In the genomic region with DNA sequence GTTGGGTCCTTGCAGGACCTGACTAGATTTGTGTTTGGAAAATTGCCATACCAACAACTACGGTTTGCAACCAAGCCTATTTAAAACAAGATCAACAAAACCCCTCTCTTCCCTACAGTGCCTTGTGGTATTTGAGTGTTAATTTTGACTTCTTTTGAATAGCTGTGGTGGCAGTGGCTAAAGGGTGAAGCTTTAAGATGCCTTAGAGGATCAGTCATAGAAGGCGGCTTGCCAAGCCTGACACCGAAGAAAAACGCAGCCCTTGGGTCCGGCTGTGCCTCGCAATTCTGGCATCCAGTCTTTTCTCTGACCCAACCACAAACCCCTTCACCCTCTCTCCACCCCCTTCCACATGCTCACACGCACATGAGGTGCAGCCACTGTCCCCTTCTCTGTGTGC, we compare ENCODE assay signal across 13 cellular contexts. TPM values are rescaled to one million over a fixed set of nuclear protein-coding genes. Genes with fewer than 3 reads are reported as not detected.
DNase-seq lines count a peak whose midpoint lies in the region; ATAC-seq and TF ChIP-seq lines count a peak whose summit lies in the region.
"Had no signal": no experiment of that assay in that cellular context is flagged by ENCODE, and none has a peak within 500 bp of the region (broad histone marks: within the 10 kb centered on the region; RNA-seq: fewer than 3 reads in every experiment).

No MANE protein-coding gene starts in this region.

- 6 to 10% methylated on average over 7 of the region's 7 CpGs for WGBS in GM23248 (ENCODE audit: low coverage in 1 of 2, low lambda C conversion rate in 2 of 2, missing lambda C conversion rate in 2 of 2), 2 experiments

- H3K4me1 Mint-ChIP-seq in mesothelial cell of epicardium, result no peaks in the 10 kb centered on the region
- H3K4me1 Mint-ChIP-seq in CD8-positive, alpha-beta memory T cell, result no peaks in the 10 kb centered on the region
- H3K4me1 Mint-ChIP-seq: activated CD8-positive, alpha-beta memory T cell treated with anti-CD3 and anti-CD28 coated beads, Interleukin-2, amount 10 ng/mL, durations not matched to agents 7 days and 5 days had no signal

- ATAC-seq in GM21381 (IDR thresholded peaks at IDR 0.05; ENCODE audit: unreplicated experiment), result no peak
- ATAC-seq: activated CD8-positive, alpha-beta memory T cell treated with anti-CD3 and anti-CD28 coated beads, Interleukin-2, amount 10 ng/mL, durations not matched to agents 7 days and 5 days had no signal

- DNase-seq in GM23248 (peak; percentile 95), RKO (ENCODE audit: low spot score) (peak; percentile 28), fibroblast of lung (ENCODE audit: low read depth in 2 of 2) (peak; percentile 55 to 98), retinal pigment epithelial cell (ENCODE audit: low read depth) (peak; percentile 86), dorsolateral prefrontal cortex (no peak), mesothelial cell of epicardium (ENCODE audit: low spot score in 2 of 2, unreplicated experiment in 2 of 2) (no peak)
- DNase-seq in CD8-positive, alpha-beta memory T cell, result no peak
- DNase-seq: activated CD8-positive, alpha-beta memory T cell treated with anti-CD3 and anti-CD28 coated beads, Interleukin-2, amount 10 ng/mL, durations not matched to agents 7 days and 5 days; caudate nucleus; NCI-H82; stimulated activated naive CD4-positive, alpha-beta T cell had no signal

- no peaks in the 10 kb centered on the region for H3K36me3 Mint-ChIP-seq in mesothelial cell of epicardium
- no peaks in the 10 kb centered on the region for H3K36me3 Mint-ChIP-seq in CD8-positive, alpha-beta memory T cell
- H3K36me3 Mint-ChIP-seq: activated CD8-positive, alpha-beta memory T cell treated with anti-CD3 and anti-CD28 coated beads, Interleukin-2, amount 10 ng/mL, durations not matched to agents 7 days and 5 days had no signal

- H3K27ac ChIP-seq in GM23248 (peak overlapping the region; percentile 24), fibroblast of lung (ENCODE audit: insufficient read depth, low read length) (no peak overlapping the region), dorsolateral prefrontal cortex (no peak overlapping the region)
- H3K27ac ChIP-seq in CD8-positive, alpha-beta memory T cell (ENCODE audit: low read depth, low read length), result no peak overlapping the region

- H3K4me3 Mint-ChIP-seq in mesothelial cell of epicardium, result no peak overlapping the region
- H3K4me3 Mint-ChIP-seq in CD8-positive, alpha-beta memory T cell, result no peak overlapping the region
- H3K4me3 Mint-ChIP-seq: activated CD8-positive, alpha-beta memory T cell treated with anti-CD3 and anti-CD28 coated beads, Interleukin-2, amount 10 ng/mL, durations not matched to agents 7 days and 5 days had no signal

- peaks cover 28% of the 10 kb centered on the region for H3K9me3 Mint-ChIP-seq in mesothelial cell of epicardium
- H3K9me3 Mint-ChIP-seq in CD8-positive, alpha-beta memory T cell, result peaks cover 0 to 6% (median 0%) of the 10 kb centered on the region in 5 donors

- H3K9me2 ChIP-seq in GM23248 (ENCODE audit: insufficient read depth), result no peaks in the 10 kb centered on the region

- no peak overlapping the region for H3K27ac Mint-ChIP-seq in mesothelial cell of epicardium
- H3K27ac Mint-ChIP-seq in CD8-positive, alpha-beta memory T cell, result no peak overlapping the region
- H3K27ac Mint-ChIP-seq: activated CD8-positive, alpha-beta memory T cell treated with anti-CD3 and anti-CD28 coated beads, Interleukin-2, amount 10 ng/mL, durations not matched to agents 7 days and 5 days had no signal

- H3K79me2 ChIP-seq in GM23248 (ENCODE audit: insufficient read depth), result no peaks in the 10 kb centered on the region
- H3K79me2 ChIP-seq in fibroblast of lung (ENCODE audit: control insufficient read depth, insufficient read depth, low read length), result no peaks in the 10 kb centered on the region

- H2AFZ ChIP-seq in GM23248, result no peak overlapping the region
- no peak overlapping the region for H2AFZ ChIP-seq in fibroblast of lung (ENCODE audit: low read length)

- CTCF ChIA-PET in CD8-positive, alpha-beta memory T cell (lab: Charles Lee), result no interaction called here

- POLR2A ChIA-PET in CD8-positive, alpha-beta memory T cell (lab: Charles Lee), result no interaction called here

- H4K20me1 ChIP-seq in GM23248 (ENCODE audit: insufficient read depth) (no peaks in the 10 kb centered on the region), fibroblast of lung (ENCODE audit: control insufficient read depth, extremely low read depth, insufficient read depth, low read length) (no peaks in the 10 kb centered on the region)

- peaks cover 25% of the 10 kb centered on the region for H3K4me1 ChIP-seq in GM23248 (ENCODE audit: insufficient read depth)
- H3K4me1 ChIP-seq in fibroblast of lung (ENCODE audit: control insufficient read depth, extremely low read depth, insufficient read depth, low read length), result no peaks in the 10 kb centered on the region
- no peaks in the 10 kb centered on the region for H3K4me1 ChIP-seq in CD8-positive, alpha-beta memory T cell (ENCODE audit: insufficient read depth, low read length)

- intact Hi-C loops in dorsolateral prefrontal cortex (cut with DNase I), result no loop called here

- H3K36me3 ChIP-seq in GM23248 (ENCODE audit: low read depth) (no peaks in the 10 kb centered on the region), fibroblast of lung (ENCODE audit: control insufficient read depth, insufficient read depth, low read length) (no peaks in the 10 kb centered on the region)
- H3K36me3 ChIP-seq in CD8-positive, alpha-beta memory T cell (ENCODE audit: insufficient read depth, low read length), result no peaks in the 10 kb centered on the region

- H3K9ac ChIP-seq in GM23248 (no peak overlapping the region), fibroblast of lung (ENCODE audit: insufficient read depth, low read length) (no peak overlapping the region)

- H3K9me3 ChIP-seq in GM23248 (ENCODE audit: low read depth) (no peaks in the 10 kb centered on the region), fibroblast of lung (ENCODE audit: control insufficient read depth, insufficient read depth, low read depth, low read length) (no peaks in the 10 kb centered on the region)
- H3K9me3 ChIP-seq in CD8-positive, alpha-beta memory T cell (ENCODE audit: low read length), result no peaks in the 10 kb centered on the region

- peaks cover 29% of the 10 kb centered on the region for H3K27me3 Mint-ChIP-seq in mesothelial cell of epicardium (ENCODE audit: low read depth)
- H3K27me3 Mint-ChIP-seq in CD8-positive, alpha-beta memory T cell, result peaks cover 11 to 26% of the 10 kb centered on the region in 2 donors

- in situ Hi-C loops in GM23248 (cut with MboI), result no loop called here

- H3K4me2 ChIP-seq in GM23248 (ENCODE audit: unreplicated experiment) (peak overlapping the region; percentile 33), fibroblast of lung (ENCODE audit: extremely low read depth, insufficient read depth, low read length) (no peak overlapping the region)

- peak overlapping the region; percentile 8; the same call in 1 of the 2 replicates for H3K4me3 ChIP-seq in GM23248
- no peak overlapping the region for H3K4me3 ChIP-seq in fibroblast of lung (replicated peaks in 1 of 4; ENCODE audit: control extremely low read depth in 1 of 4, insufficient read depth in 1 of 4, low read depth in 3 of 4, low read length in 4 of 4)
- no peak overlapping the region for H3K4me3 ChIP-seq in retinal pigment epithelial cell (ENCODE audit: low read length)
- no peak overlapping the region for H3K4me3 ChIP-seq in dorsolateral prefrontal cortex
- no peak overlapping the region for H3K4me3 ChIP-seq in CD8-positive, alpha-beta memory T cell (ENCODE audit: low read length)

- H3K27me3 ChIP-seq in GM23248 (replicated peaks; ENCODE audit: insufficient read depth) (no peaks in the 10 kb centered on the region), fibroblast of lung (ENCODE audit: control insufficient read depth, insufficient read depth, low read length) (no peaks in the 10 kb centered on the region), dorsolateral prefrontal cortex (peaks cover 0 to 8% (median 0%) of the 10 kb centered on the region in 45 donors)
- H3K27me3 ChIP-seq in CD8-positive, alpha-beta memory T cell (ENCODE audit: insufficient read depth, low read length, poor library complexity, severe bottlenecking), result no peaks in the 10 kb centered on the region

- no peak for TF ChIP-seq CTCF in fibroblast of lung (conservative IDR thresholded peaks at IDR 0.05 in 1 of 2, IDR thresholded peaks at IDR 0.05 in 1 of 2; ENCODE audit: low read depth in 1 of 2, low read length in 2 of 2)
- TF ChIP-seq CTCF in retinal pigment epithelial cell (conservative IDR thresholded peaks at IDR 0.05; ENCODE audit: low read depth, low read length), result no peak
- no peak for TF ChIP-seq CTCF in dorsolateral prefrontal cortex (IDR thresholded peaks at IDR 0.05 in 54 of 56, conservative IDR thresholded peaks at IDR 0.05 in 2 of 56; ENCODE audit: low read depth in 1 of 56, partially characterized antibody in 56 of 56)
- no peak for TF ChIP-seq CTCF in mesothelial cell of epicardium (IDR thresholded peaks at IDR 0.05; ENCODE audit: unreplicated experiment)

- H3F3A ChIP-seq in GM23248 (ENCODE audit: insufficient read depth), result peaks cover 18% of the 10 kb centered on the region

RNA-seq across cellular contexts. Expression of gene BMP6, which starts 32.6 kb away (rescaled TPM):
- total RNA-seq in GM23248 (2014; rRNA removed; shearing (Covaris generic)), result 4.6 and 10.3 TPM in 2 replicates
- 1.3 and 2.0 TPM in 2 replicates for polyA plus RNA-seq in GM23248 (2016; fragmentation: Nextera tagmentation; extraction: Ambion mirVana)
- under 0.01 TPM in 2 replicates for total RNA-seq in fibroblast of lung
- polyA plus RNA-seq in fibroblast of lung, result 0.09 and 0.20 TPM in 2 replicates
- polyA plus RNA-seq in fibroblast of lung (2012), result 0.09 and 0.17 TPM in 2 replicates
- polyA minus RNA-seq in fibroblast of lung (ENCODE audit: low replicate concordance), result not detected in 2 replicates
- total RNA-seq in dorsolateral prefrontal cortex, result 10 to 100 TPM in 6 of 120 experiments, 1 to 10 TPM in 113, under 1 TPM in 1; 0.64 to 18.3 (median 4.1) TPM
- 3.5 to 4.2 TPM (median 3.6 TPM) in 3 replicates for total RNA-seq in mesothelial cell of epicardium
- not detected for total RNA-seq in CD8-positive, alpha-beta memory T cell
- not detected for polyA plus RNA-seq in CD8-positive, alpha-beta memory T cell
- total RNA-seq: activated CD8-positive, alpha-beta memory T cell treated with anti-CD3 and anti-CD28 coated beads, Interleukin-2, amount 10 ng/mL, durations not matched to agents 7 days and 5 days; T-helper 2 cell treated with Interferon-gamma antibody and Interleukin-4, amounts not matched to agents 100 ng/mL and 5 ng/mL, for 36 hours had no signal

Comparison
In these comparisons a context has a peak if more than half of its experiments do, and no peak if none do; other contexts are left out.
1. DNase-seq: peak in GM23248 (single experiment), RKO (single experiment), fibroblast of lung (2 of 2) and retinal pigment epithelial cell (single experiment); none in dorsolateral prefrontal cortex (0 of 10), mesothelial cell of epicardium (0 of 2) and CD8-positive, alpha-beta memory T cell (0 of 5).